8 cellular contexts compared by ENCODE assay signal in the genomic region with DNA sequence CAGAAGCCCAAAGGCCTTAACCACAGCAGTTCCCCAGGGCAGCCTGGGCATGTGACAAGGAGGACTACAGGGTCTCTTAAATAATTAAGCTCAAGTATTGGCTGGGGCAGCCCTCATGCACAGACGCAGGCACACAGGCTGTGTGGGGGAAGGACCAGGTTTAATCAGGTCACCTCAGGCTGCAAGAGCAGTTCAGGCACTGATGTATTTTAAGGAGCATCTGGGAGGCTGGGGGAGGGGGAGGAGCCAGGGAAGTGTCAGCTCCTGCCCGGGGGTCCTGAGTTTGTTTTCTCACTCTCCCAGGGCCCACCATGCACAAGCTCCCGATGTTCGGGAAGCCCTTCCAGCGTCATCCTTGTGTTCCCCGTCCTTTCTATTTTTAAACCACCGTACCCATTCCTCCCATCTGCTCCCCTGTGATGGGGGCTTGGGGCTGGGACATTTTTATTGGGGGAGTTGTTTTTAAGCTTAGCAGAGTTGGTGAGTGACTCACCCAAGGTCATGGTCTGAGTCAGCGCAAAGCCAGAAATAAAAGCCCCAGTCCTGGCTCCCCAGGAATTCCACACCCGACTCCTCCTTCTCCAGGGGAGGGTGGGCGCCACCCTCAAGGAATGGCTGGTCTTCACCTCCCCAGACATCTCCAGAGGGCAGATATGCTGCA.
DNase-seq lines count a peak whose midpoint lies in the region; ATAC-seq lines count a peak whose summit lies in the region.
"Had no signal": no experiment of that assay in that cellular context is flagged by ENCODE, and none has a peak within 500 bp of the region (broad histone marks: within the 10 kb centered on the region; RNA-seq: fewer than 3 reads in every experiment).

No MANE protein-coding gene starts in this region.

- no peaks in the 10 kb centered on the region for H3K36me3 ChIP-seq in adipocyte (ENCODE audit: control insufficient read depth, insufficient read depth, low read length, severe bottlenecking)
- H3K36me3 ChIP-seq: pancreas had no signal

- no peaks in the 10 kb centered on the region for H3K27me3 ChIP-seq in adipocyte (replicated peaks; ENCODE audit: control insufficient read depth, insufficient read depth, low read length)
- H3K27me3 ChIP-seq: pancreas had no signal

- H3K4me1 ChIP-seq in adipocyte (ENCODE audit: control insufficient read depth, insufficient read depth, low read length): peaks cover 13% of the 10 kb centered on the region

- H3K9ac ChIP-seq in adipocyte (ENCODE audit: low read length): no peak overlapping the region

- DNase-seq in ELF-1 (ENCODE audit: low read depth, low spot score): peak; percentile 58
- DNase-seq in adipocyte (ENCODE audit: low read depth): peak; percentile 73
- DNase-seq in left kidney (ENCODE audit: low read depth, low spot score): peak; percentile 51
- no peak for DNase-seq in foreskin melanocyte
- DNase-seq: pancreas, SW 1271 had no signal

- ATAC-seq in GM21447 (IDR thresholded peaks at IDR 0.05; ENCODE audit: unreplicated experiment): no peak
- ATAC-seq in GM21367 (IDR thresholded peaks at IDR 0.05; ENCODE audit: unreplicated experiment): no peak

- H3K9me3 ChIP-seq in adipocyte (ENCODE audit: control insufficient read depth, low read length): no peaks in the 10 kb centered on the region
- H3K9me3 ChIP-seq: pancreas had no signal

- H3K4me3 ChIP-seq in adipocyte (ENCODE audit: low read length): no peak overlapping the region
